8 cellular contexts compared by ENCODE assay signal in genomic region chr15:75801859-75802593, GRCh38.
A peak's percentile ranks its signal among the peaks of the same experiment; 100 is the strongest.
DNase-seq lines count a peak whose midpoint lies in the region; ATAC-seq and TF ChIP-seq lines count a peak whose summit lies in the region.

No MANE protein-coding gene starts in this region.

- peak; percentile 84 for ATAC-seq in HG03135 (IDR thresholded peaks at IDR 0.05; ENCODE audit: unreplicated experiment)
- no peak for ATAC-seq in GM18519 (IDR thresholded peaks at IDR 0.05; ENCODE audit: low FRiP score, unreplicated experiment)

- DNase-seq in NCI-H345 treated with DMSO at 0.1 percent for 48 hours (lab: John Stamatoyannopoulos, UW; ENCODE audit: unreplicated experiment) (peak; percentile 27), cerebellar cortex (ENCODE audit: low spot score) (peak; percentile 73), kidney tubule cell (ENCODE audit: low spot score) (peak; percentile 75)
- DNase-seq in activated CD4-positive, alpha-beta T cell treated with anti-CD3 and anti-CD28 coated beads for 1 hour: peak; percentile 73
- peak; percentile 82 for DNase-seq in stimulated activated CD4-positive, alpha-beta T cell treated with anti-CD3 and anti-CD28 coated beads, Interleukin-1b, Interleukin-23, amount 100 ng/mL, for 48 hours

- TF ChIP-seq CTCF in GM12874 (IDR thresholded peaks at IDR 0.05; ENCODE audit: insufficient read depth, low read depth, low read length): peak; percentile 91

Comparison
In these comparisons a context has a peak if more than half of its experiments do, and no peak if none do; other contexts are left out.
1. DNase-seq: peak in every context shown above with its lines; median percentile 82 in stimulated activated CD4-positive, alpha-beta T cell treated with anti-CD3 and anti-CD28 coated beads, Interleukin-1b, Interleukin-23, amount 100 ng/mL, for 48 hours; 75 in kidney tubule cell; 73 in activated CD4-positive, alpha-beta T cell treated with anti-CD3 and anti-CD28 coated beads for 1 hour; 73 in cerebellar cortex; 27 in NCI-H345 treated with DMSO at 0.1 percent for 48 hours.